In the genomic region with DNA sequence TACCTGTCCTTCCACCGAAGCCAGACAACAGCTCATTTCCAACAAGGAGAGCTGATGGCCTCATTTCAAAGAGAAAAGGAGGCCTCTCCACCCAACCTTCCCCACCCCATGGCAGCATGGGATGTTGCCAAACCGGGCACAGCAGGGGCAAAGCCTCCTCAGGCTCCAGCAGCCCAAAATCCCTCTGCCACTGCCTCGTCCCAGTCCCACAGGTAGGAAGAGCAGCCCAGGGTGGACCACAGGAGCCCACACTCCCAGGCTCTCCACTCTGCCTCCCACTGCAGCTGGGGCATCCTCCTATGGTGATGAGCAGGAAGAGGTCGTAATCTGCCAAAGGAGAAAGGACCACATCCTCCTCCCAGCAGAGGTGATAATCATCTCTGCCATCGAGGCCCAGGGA, we compare ENCODE assay signal across 21 cellular contexts.
"Had no signal": no experiment of that assay in that cellular context is flagged by ENCODE, and none has a peak within 500 bp of the region (broad histone marks: within the 10 kb centered on the region; RNA-seq: fewer than 3 reads in every experiment).

No MANE protein-coding gene starts in this region.

- H3K36me3 ChIP-seq: adrenal gland, gastrocnemius medialis, prostate gland, right atrium auricular region had no signal

- H3K27ac ChIP-seq: adrenal gland, gastrocnemius medialis, left ventricle myocardium inferior, prostate gland, right atrium auricular region, skin epidermis, stomach had no signal

- H3K36me3 Mint-ChIP-seq: activated naive CD4-positive, alpha-beta T cell treated with anti-CD3 and anti-CD28 coated beads, Interleukin-2, amount 50 U/mL, for 72 hours had no signal

- H3K27me3 Mint-ChIP-seq: activated B cell treated with CpG ODN at 0.5 μM for 24 hours; activated CD4-positive, alpha-beta memory T cell treated with anti-CD3 and anti-CD28 coated beads for 36 hours had no signal

- H3K4me3 Mint-ChIP-seq: activated B cell treated with CpG ODN at 0.5 μM for 24 hours; activated CD4-positive, alpha-beta memory T cell treated with anti-CD3 and anti-CD28 coated beads for 36 hours; activated T-cell treated with anti-CD3 and anti-CD28 coated beads, Interleukin-2, amount 50 U/mL, for 4 hours; nephron progenitor cell had no signal

- ATAC-seq: activated naive CD4-positive, alpha-beta T cell treated with anti-CD3 and anti-CD28 coated beads, Interleukin-2, amount 50 U/mL, for 72 hours; activated T-cell treated with anti-CD3 and anti-CD28 coated beads, Interleukin-2, amount 50 U/mL, for 4 hours; esophagus mucosa; gastrocnemius medialis had no signal

- FAIRE-seq: kidney had no signal

- H3K9me3 ChIP-seq: adrenal gland, gastrocnemius medialis, left ventricle myocardium inferior, prostate gland, right atrium auricular region, stomach had no signal

- H3K27ac Mint-ChIP-seq: activated B cell treated with CpG ODN at 0.5 μM for 24 hours; activated CD4-positive, alpha-beta memory T cell treated with anti-CD3 and anti-CD28 coated beads for 36 hours; nephron progenitor cell had no signal

- H3K4me3 ChIP-seq: adrenal gland, gastrocnemius medialis, left ventricle myocardium inferior, prostate gland, right atrium auricular region, skin epidermis, stomach had no signal

- H3K4me1 ChIP-seq: prostate gland, stomach had no signal

- H3K9me3 Mint-ChIP-seq: activated B cell treated with CpG ODN at 0.5 μM for 24 hours; activated CD4-positive, alpha-beta memory T cell treated with anti-CD3 and anti-CD28 coated beads for 36 hours; activated naive CD4-positive, alpha-beta T cell treated with anti-CD3 and anti-CD28 coated beads, Interleukin-2, amount 50 U/mL, for 72 hours; activated T-cell treated with anti-CD3 and anti-CD28 coated beads, Interleukin-2, amount 50 U/mL, for 4 hours; nephron progenitor cell had no signal

- H3K27me3 ChIP-seq: adrenal gland, gastrocnemius medialis, right atrium auricular region, stomach had no signal

- DNase-seq: activated B cell treated with CpG ODN at 0.5 μM for 24 hours; activated CD4-positive, alpha-beta memory T cell treated with anti-CD3 and anti-CD28 coated beads for 36 hours; activated CD4-positive, alpha-beta T cell treated with anti-CD3 and anti-CD28 coated beads for 4 hours; activated gamma-delta T cell; activated T-cell treated with anti-CD3 and anti-CD28 coated beads, Interleukin-2, amount 50 U/mL, for 4 hours; gastrocnemius medialis; kidney; left ventricle myocardium inferior; mammary epithelial cell; nephron progenitor cell; nucleus accumbens; stimulated activated CD4-positive, alpha-beta T cell treated with anti-CD3 and anti-CD28 coated beads, Interleukin-15, amount 100 ng/mL, for 24 hours; stimulated activated CD4-positive, alpha-beta T cell treated with anti-CD3 and anti-CD28 coated beads, Interleukin-2, amount 100 ng/mL, for 48 hours; stomach; trophoblast cell had no signal

- H3K4me1 Mint-ChIP-seq: activated B cell treated with CpG ODN at 0.5 μM for 24 hours had no signal
